ENCODE assay signal across 21 cellular contexts in genomic region chr9:135209852-135210251, GRCh38.
"Had no signal": no experiment of that assay in that cellular context is flagged by ENCODE, and none has a peak within 500 bp of the region (broad histone marks: within the 10 kb centered on the region; RNA-seq: fewer than 3 reads in every experiment).

No MANE protein-coding gene starts in this region.

- H3K4me3 Mint-ChIP-seq: naive thymus-derived CD8-positive, alpha-beta T cell; stimulated activated effector memory CD8-positive, alpha-beta T cell treated with anti-CD3 and anti-CD28 coated beads, Interleukin-12 subunit alpha, Interleukin-12 subunit beta, amount 100 ng/mL, for 72 hours had no signal

- H3K4me3 ChIP-seq: colonic mucosa, esophagus squamous epithelium, hepatocyte, mucosa of descending colon, ovary, right atrium auricular region, smooth muscle cell, tibial artery, upper lobe of right lung, vagina had no signal

- DNase-seq: colonic mucosa; dermis blood vessel endothelial cell; esophagus squamous epithelium; foreskin melanocyte; head of caudate nucleus; left colon; mammary epithelial cell; mucosa of descending colon; ovary; stimulated activated CD4-positive, alpha-beta T cell treated with anti-CD3 and anti-CD28 coated beads, Interleukin-4, amount 100 ng/mL, for 1 hour; stimulated activated CD8-positive, alpha-beta memory T cell treated with anti-CD3 and anti-CD28 coated beads, Interleukin-4, amount 100 ng/mL, for 48 hours; stimulated activated naive CD8-positive, alpha-beta T cell treated with anti-CD3 and anti-CD28 coated beads, Interleukin-15, Interleukin-2, amounts not matched to agents 100 U/mL and 50 U/mL, for 24 hours; tibial artery; upper lobe of right lung had no signal

- H3K79me2 ChIP-seq: hepatocyte had no signal

- H3K9me3 Mint-ChIP-seq: stimulated activated effector memory CD8-positive, alpha-beta T cell treated with anti-CD3 and anti-CD28 coated beads, Interleukin-12 subunit alpha, Interleukin-12 subunit beta, amount 100 ng/mL, for 72 hours had no signal

- H3K27ac ChIP-seq: colonic mucosa, esophagus squamous epithelium, hepatocyte, neutrophil, ovary, right atrium auricular region, tibial artery, upper lobe of right lung, vagina had no signal

- H3K27me3 ChIP-seq: colonic mucosa, hepatocyte, neutrophil, ovary, right atrium auricular region, upper lobe of right lung, vagina had no signal

- H3K36me3 ChIP-seq: colonic mucosa, esophagus squamous epithelium, neutrophil, ovary, right atrium auricular region, tibial artery, upper lobe of right lung, vagina had no signal

- H3K4me2 ChIP-seq: hepatocyte, smooth muscle cell had no signal

- H3K36me3 Mint-ChIP-seq: naive thymus-derived CD8-positive, alpha-beta T cell; stimulated activated effector memory CD8-positive, alpha-beta T cell treated with anti-CD3 and anti-CD28 coated beads, Interleukin-12 subunit alpha, Interleukin-12 subunit beta, amount 100 ng/mL, for 72 hours had no signal

- H2AFZ ChIP-seq: hepatocyte had no signal

- H3K27ac Mint-ChIP-seq: naive thymus-derived CD8-positive, alpha-beta T cell; stimulated activated effector memory CD8-positive, alpha-beta T cell treated with anti-CD3 and anti-CD28 coated beads, Interleukin-12 subunit alpha, Interleukin-12 subunit beta, amount 100 ng/mL, for 72 hours had no signal

- H3K4me1 Mint-ChIP-seq: naive thymus-derived CD8-positive, alpha-beta T cell; stimulated activated effector memory CD8-positive, alpha-beta T cell treated with anti-CD3 and anti-CD28 coated beads, Interleukin-12 subunit alpha, Interleukin-12 subunit beta, amount 100 ng/mL, for 72 hours had no signal

- H3K9me3 ChIP-seq: colonic mucosa, mucosa of descending colon, neutrophil, right atrium auricular region, upper lobe of right lung, vagina had no signal

- H3K4me1 ChIP-seq: colonic mucosa, esophagus squamous epithelium, tibial artery, upper lobe of right lung, vagina had no signal

- ATAC-seq: left colon; mucosa of descending colon; naive thymus-derived CD8-positive, alpha-beta T cell; stimulated activated effector memory CD8-positive, alpha-beta T cell treated with anti-CD3 and anti-CD28 coated beads, Interleukin-12 subunit alpha, Interleukin-12 subunit beta, amount 100 ng/mL, for 72 hours; stimulated activated naive CD8-positive, alpha-beta T cell treated with anti-CD3 and anti-CD28 coated beads, Interleukin-15, Interleukin-2, amounts not matched to agents 100 U/mL and 50 U/mL, for 24 hours; upper lobe of right lung had no signal
